1 cellular context compared by ENCODE assay signal in genomic region chr9:114080773-114081440, GRCh38.
TF ChIP-seq lines count a peak whose summit lies in the region.

No MANE protein-coding gene starts in this region.

TF ChIP-seq in HepG2, 621 proteins besides CTCF, POLR2A, EP300 and RAD21 (continued from another document and continues in another):
- peak; percentile 64 for TF ChIP-seq FOXA1 (IDR thresholded peaks at IDR 0.05)
- TF ChIP-seq FOXA1 (CRISPR knock-in tag; IDR thresholded peaks at IDR 0.05), result peak; percentile 91
- TF ChIP-seq ZNF589 (CRISPR knock-in tag; conservative IDR thresholded peaks at IDR 0.05), result no peak
- TF ChIP-seq IKZF1 (IDR thresholded peaks at IDR 0.05), result no peak
- TF ChIP-seq FOXO1 (CRISPR knock-in tag; IDR thresholded peaks at IDR 0.05), result peak; percentile 92
- TF ChIP-seq TRIM22 (IDR thresholded peaks at IDR 0.05), result no peak
- TF ChIP-seq, protein P1, sequence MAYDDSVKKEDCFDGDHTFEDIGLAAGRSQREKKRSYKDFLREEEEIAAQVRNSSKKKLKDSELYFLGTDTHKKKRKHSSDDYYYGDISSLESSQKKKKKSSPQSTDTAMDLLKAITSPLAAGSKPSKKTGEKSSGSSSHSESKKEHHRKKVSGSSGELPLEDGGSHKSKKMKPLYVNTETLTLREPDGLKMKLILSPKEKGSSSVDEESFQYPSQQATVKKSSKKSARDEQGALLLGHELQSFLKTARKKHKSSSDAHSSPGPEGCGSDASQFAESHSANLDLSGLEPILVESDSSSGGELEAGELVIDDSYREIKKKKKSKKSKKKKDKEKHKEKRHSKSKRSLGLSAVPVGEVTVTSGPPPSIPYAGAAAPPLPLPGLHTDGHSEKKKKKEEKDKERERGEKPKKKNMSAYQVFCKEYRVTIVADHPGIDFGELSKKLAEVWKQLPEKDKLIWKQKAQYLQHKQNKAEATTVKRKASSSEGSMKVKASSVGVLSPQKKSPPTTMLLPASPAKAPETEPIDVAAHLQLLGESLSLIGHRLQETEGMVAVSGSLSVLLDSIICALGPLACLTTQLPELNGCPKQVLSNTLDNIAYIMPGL (CRISPR knock-in tag; IDR thresholded peaks at IDR 0.05; ENCODE audit: borderline replicate concordance in 1 of 2, low read depth in 1 of 2), result peak; percentile 24 to 35; a peak in 1 of 4 replicates
- no peak for TF ChIP-seq THAP7 (CRISPR knock-in tag; IDR thresholded peaks at IDR 0.05)
- TF ChIP-seq ZNF343 (CRISPR knock-in tag; IDR thresholded peaks at IDR 0.05), result peak; percentile 64; the same call in 1 of the 2 replicates
- TF ChIP-seq SIN3B (IDR thresholded peaks at IDR 0.05; ENCODE audit: low read length), result no peak
- TF ChIP-seq ZEB1 (IDR thresholded peaks at IDR 0.05; ENCODE audit: insufficient replicate concordance, low read depth), result no peak
- TF ChIP-seq, protein P2, sequence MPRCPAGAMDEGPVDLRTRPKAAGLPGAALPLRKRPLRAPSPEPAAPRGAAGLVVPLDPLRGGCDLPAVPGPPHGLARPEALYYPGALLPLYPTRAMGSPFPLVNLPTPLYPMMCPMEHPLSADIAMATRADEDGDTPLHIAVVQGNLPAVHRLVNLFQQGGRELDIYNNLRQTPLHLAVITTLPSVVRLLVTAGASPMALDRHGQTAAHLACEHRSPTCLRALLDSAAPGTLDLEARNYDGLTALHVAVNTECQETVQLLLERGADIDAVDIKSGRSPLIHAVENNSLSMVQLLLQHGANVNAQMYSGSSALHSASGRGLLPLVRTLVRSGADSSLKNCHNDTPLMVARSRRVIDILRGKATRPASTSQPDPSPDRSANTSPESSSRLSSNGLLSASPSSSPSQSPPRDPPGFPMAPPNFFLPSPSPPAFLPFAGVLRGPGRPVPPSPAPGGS (CRISPR knock-in tag; IDR thresholded peaks at IDR 0.05), result no peak; the same call in 1 of the 2 replicates
- TF ChIP-seq BCLAF1 (IDR thresholded peaks at IDR 0.05), result no peak
- TF ChIP-seq ZNF547 (CRISPR knock-in tag; IDR thresholded peaks at IDR 0.05), result peak; percentile 56; the same call in 1 of the 2 replicates
- TF ChIP-seq ZNF24 (IDR thresholded peaks at IDR 0.05), result no peak
- no peak for TF ChIP-seq ZNF17 (CRISPR knock-in tag; IDR thresholded peaks at IDR 0.05)
- no peak for TF ChIP-seq MBD4 (IDR thresholded peaks at IDR 0.05; ENCODE audit: borderline replicate concordance, low read length)
- no peak; the same call in 1 of the 2 replicates for TF ChIP-seq ZNF839 (CRISPR knock-in tag; IDR thresholded peaks at IDR 0.05; ENCODE audit: borderline replicate concordance)
- peak; percentile 74; the same call in 1 of the 2 replicates for TF ChIP-seq ZMAT3 (CRISPR knock-in tag; conservative IDR thresholded peaks at IDR 0.05)
- TF ChIP-seq RAD51 (IDR thresholded peaks at IDR 0.05; ENCODE audit: borderline replicate concordance), result no peak
- TF ChIP-seq ZNF460 (CRISPR knock-in tag; IDR thresholded peaks at IDR 0.05; ENCODE audit: borderline replicate concordance), result peak; percentile 33; the same call in 1 of the 2 replicates
- peak; percentile 60; the same call in 1 of the 2 replicates for TF ChIP-seq ZNF205 (CRISPR knock-in tag; IDR thresholded peaks at IDR 0.05)
- no peak; the same call in 1 of the 2 replicates for TF ChIP-seq ZBTB26 (CRISPR knock-in tag; IDR thresholded peaks at IDR 0.05; ENCODE audit: borderline replicate concordance)
- peak; percentile 73 for TF ChIP-seq PTBP1 (IDR thresholded peaks at IDR 0.05; ENCODE audit: low read depth, low read length, poor library complexity, severe bottlenecking)
- no peak for TF ChIP-seq ZNF572 (CRISPR knock-in tag; IDR thresholded peaks at IDR 0.05)
- TF ChIP-seq, protein P3, sequence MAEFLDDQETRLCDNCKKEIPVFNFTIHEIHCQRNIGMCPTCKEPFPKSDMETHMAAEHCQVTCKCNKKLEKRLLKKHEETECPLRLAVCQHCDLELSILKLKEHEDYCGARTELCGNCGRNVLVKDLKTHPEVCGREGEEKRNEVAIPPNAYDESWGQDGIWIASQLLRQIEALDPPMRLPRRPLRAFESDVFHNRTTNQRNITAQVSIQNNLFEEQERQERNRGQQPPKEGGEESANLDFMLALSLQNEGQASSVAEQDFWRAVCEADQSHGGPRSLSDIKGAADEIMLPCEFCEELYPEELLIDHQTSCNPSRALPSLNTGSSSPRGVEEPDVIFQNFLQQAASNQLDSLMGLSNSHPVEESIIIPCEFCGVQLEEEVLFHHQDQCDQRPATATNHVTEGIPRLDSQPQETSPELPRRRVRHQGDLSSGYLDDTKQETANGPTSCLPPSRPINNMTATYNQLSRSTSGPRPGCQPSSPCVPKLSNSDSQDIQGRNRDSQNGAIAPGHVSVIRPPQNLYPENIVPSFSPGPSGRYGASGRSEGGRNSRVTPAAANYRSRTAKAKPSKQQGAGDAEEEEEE (CRISPR knock-in tag; IDR thresholded peaks at IDR 0.05; ENCODE audit: borderline replicate concordance), result no peak
- TF ChIP-seq HNRNPH1 (optimal IDR thresholded peaks at IDR 0.05; ENCODE audit: low read depth, low read length), result peak; percentile 8
- TF ChIP-seq ZNF710 (CRISPR knock-in tag; IDR thresholded peaks at IDR 0.05; ENCODE audit: borderline replicate concordance), result no peak
- TF ChIP-seq NCOR1 (IDR thresholded peaks at IDR 0.05; ENCODE audit: borderline replicate concordance, low read length), result peak; percentile 95
- peak; percentile 41; the same call in 1 of the 2 replicates for TF ChIP-seq TAF1 (CRISPR knock-in tag; IDR thresholded peaks at IDR 0.05)
- no peak for TF ChIP-seq ZNF781 (CRISPR knock-in tag; IDR thresholded peaks at IDR 0.05; ENCODE audit: borderline replicate concordance, not compliant biosample characterization)
- TF ChIP-seq KLF13 (CRISPR knock-in tag; IDR thresholded peaks at IDR 0.05), result no peak
- TF ChIP-seq MAFG (CRISPR knock-in tag; IDR thresholded peaks at IDR 0.05), result no peak
- no peak for TF ChIP-seq NFYC (CRISPR knock-in tag; IDR thresholded peaks at IDR 0.05)
- no peak for TF ChIP-seq PBX2 (CRISPR knock-in tag; IDR thresholded peaks at IDR 0.05)
- TF ChIP-seq CAMTA2 (CRISPR knock-in tag; IDR thresholded peaks at IDR 0.05; ENCODE audit: borderline replicate concordance), result no peak
- no peak for TF ChIP-seq SOX6 (IDR thresholded peaks at IDR 0.05)
- peak; percentile 82 for TF ChIP-seq SOX6 (CRISPR knock-in tag; IDR thresholded peaks at IDR 0.05)
- TF ChIP-seq ZNF10 (CRISPR knock-in tag; IDR thresholded peaks at IDR 0.05; ENCODE audit: borderline replicate concordance, low read depth), result no peak
- no peak for TF ChIP-seq TBL1XR1 (IDR thresholded peaks at IDR 0.05; ENCODE audit: borderline replicate concordance, low read length, partially characterized antibody)
- TF ChIP-seq ZFP41 (CRISPR knock-in tag; IDR thresholded peaks at IDR 0.05; ENCODE audit: borderline replicate concordance), result no peak
- TF ChIP-seq GLI4 (CRISPR knock-in tag; IDR thresholded peaks at IDR 0.05; ENCODE audit: borderline replicate concordance), result no peak
- TF ChIP-seq YEATS2 (CRISPR knock-in tag; IDR thresholded peaks at IDR 0.05; ENCODE audit: borderline replicate concordance), result no peak
- TF ChIP-seq ZNF296 (CRISPR knock-in tag; conservative IDR thresholded peaks at IDR 0.05), result no peak
- TF ChIP-seq, protein P4, sequence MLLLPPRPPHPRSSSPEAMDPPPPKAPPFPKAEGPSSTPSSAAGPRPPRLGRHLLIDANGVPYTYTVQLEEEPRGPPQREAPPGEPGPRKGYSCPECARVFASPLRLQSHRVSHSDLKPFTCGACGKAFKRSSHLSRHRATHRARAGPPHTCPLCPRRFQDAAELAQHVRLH (CRISPR knock-in tag; IDR thresholded peaks at IDR 0.05; ENCODE audit: borderline replicate concordance, low read depth), result no peak; the same call in 1 of the 2 replicates
- peak; percentile 86; the same call in 1 of the 2 replicates for TF ChIP-seq ZNF878 (CRISPR knock-in tag; IDR thresholded peaks at IDR 0.05)
- no peak for TF ChIP-seq REXO4 (CRISPR knock-in tag; IDR thresholded peaks at IDR 0.05; ENCODE audit: borderline replicate concordance)
- TF ChIP-seq ARHGAP35 (CRISPR knock-in tag; IDR thresholded peaks at IDR 0.05; ENCODE audit: borderline replicate concordance), result no peak; the same call in 1 of the 2 replicates
- no peak for TF ChIP-seq ZNF569 (CRISPR knock-in tag; IDR thresholded peaks at IDR 0.05; ENCODE audit: borderline replicate concordance)
- TF ChIP-seq, protein P5, sequence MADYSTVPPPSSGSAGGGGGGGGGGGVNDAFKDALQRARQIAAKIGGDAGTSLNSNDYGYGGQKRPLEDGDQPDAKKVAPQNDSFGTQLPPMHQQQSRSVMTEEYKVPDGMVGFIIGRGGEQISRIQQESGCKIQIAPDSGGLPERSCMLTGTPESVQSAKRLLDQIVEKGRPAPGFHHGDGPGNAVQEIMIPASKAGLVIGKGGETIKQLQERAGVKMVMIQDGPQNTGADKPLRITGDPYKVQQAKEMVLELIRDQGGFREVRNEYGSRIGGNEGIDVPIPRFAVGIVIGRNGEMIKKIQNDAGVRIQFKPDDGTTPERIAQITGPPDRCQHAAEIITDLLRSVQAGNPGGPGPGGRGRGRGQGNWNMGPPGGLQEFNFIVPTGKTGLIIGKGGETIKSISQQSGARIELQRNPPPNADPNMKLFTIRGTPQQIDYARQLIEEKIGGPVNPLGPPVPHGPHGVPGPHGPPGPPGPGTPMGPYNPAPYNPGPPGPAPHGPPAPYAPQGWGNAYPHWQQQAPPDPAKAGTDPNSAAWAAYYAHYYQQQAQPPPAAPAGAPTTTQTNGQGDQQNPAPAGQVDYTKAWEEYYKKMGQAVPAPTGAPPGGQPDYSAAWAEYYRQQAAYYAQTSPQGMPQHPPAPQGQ (CRISPR knock-in tag; IDR thresholded peaks at IDR 0.05; ENCODE audit: borderline replicate concordance), result no peak
- TF ChIP-seq ZNF552 (CRISPR knock-in tag; IDR thresholded peaks at IDR 0.05; ENCODE audit: borderline replicate concordance), result no peak
- TF ChIP-seq NFE2 (CRISPR knock-in tag; IDR thresholded peaks at IDR 0.05), result no peak
- peak; percentile 97 for TF ChIP-seq NCOA2 (CRISPR knock-in tag; IDR thresholded peaks at IDR 0.05)
